8 cellular contexts compared by ENCODE assay signal in genomic region chr6:111559193-111560097, GRCh38. TPM values are rescaled to one million over a fixed set of nuclear protein-coding genes. Genes with fewer than 3 reads are reported as not detected.
A peak's percentile ranks its signal among the peaks of the same experiment; 100 is the strongest.
DNase-seq lines count a peak whose midpoint lies in the region; ATAC-seq and TF ChIP-seq lines count a peak whose summit lies in the region.

No MANE protein-coding gene starts in this region.

- 33% methylated on average over 9 of the region's 9 CpGs for WGBS in prostate gland

- H3K4me1 ChIP-seq in fibroblast of lung (ENCODE audit: control insufficient read depth, extremely low read depth, insufficient read depth, low read length) = peaks cover 23% of the 10 kb centered on the region
- H3K4me1 ChIP-seq in prostate gland (replicated peaks) = peaks cover 3% of the 10 kb centered on the region

- H3K4me2 ChIP-seq in fibroblast of lung (ENCODE audit: extremely low read depth, insufficient read depth, low read length) = no peak overlapping the region

- no peaks in the 10 kb centered on the region for H3K79me2 ChIP-seq in fibroblast of lung (ENCODE audit: control insufficient read depth, insufficient read depth, low read length)

- no peak for TF ChIP-seq POLR2A in prostate gland (IDR thresholded peaks at IDR 0.05)

- no peak overlapping the region for H3K9ac ChIP-seq in fibroblast of lung (ENCODE audit: insufficient read depth, low read length)

- peak overlapping the region; percentile 53; the same call in 1 of the 2 replicates for H3K27ac ChIP-seq in C4-2B
- H3K27ac ChIP-seq in fibroblast of lung (ENCODE audit: insufficient read depth, low read length) = peak overlapping the region; percentile 37
- H3K27ac ChIP-seq in prostate gland = peak overlapping the region; percentile 56 to 69

- no peak overlapping the region for H3K4me3 ChIP-seq in fibroblast of lung (replicated peaks in 1 of 4; ENCODE audit: control extremely low read depth in 1 of 4, insufficient read depth in 1 of 4, low read depth in 3 of 4, low read length in 4 of 4)
- H3K4me3 ChIP-seq in prostate gland = no peak overlapping the region

- no peaks in the 10 kb centered on the region for H3K36me3 ChIP-seq in fibroblast of lung (ENCODE audit: control insufficient read depth, insufficient read depth, low read length)
- peaks cover 0 to 6% of the 10 kb centered on the region in 2 donors for H3K36me3 ChIP-seq in prostate gland

- H4K20me1 ChIP-seq in fibroblast of lung (ENCODE audit: control insufficient read depth, extremely low read depth, insufficient read depth, low read length) = no peaks in the 10 kb centered on the region

- TF ChIP-seq CTCF in C4-2B (conservative IDR thresholded peaks at IDR 0.05) (no peak), fibroblast of lung (conservative IDR thresholded peaks at IDR 0.05 in 1 of 2, IDR thresholded peaks at IDR 0.05 in 1 of 2; ENCODE audit: low read depth in 1 of 2, low read length in 2 of 2) (no peak), prostate gland (IDR thresholded peaks at IDR 0.05) (no peak), GM13976 (IDR thresholded peaks at IDR 0.05; ENCODE audit: borderline replicate concordance, control extremely low read depth, extremely low read depth, insufficient read depth, missing control alignments) (no peak)

- H3K9me3 ChIP-seq in fibroblast of lung (ENCODE audit: control insufficient read depth, insufficient read depth, low read depth, low read length) (no peaks in the 10 kb centered on the region), prostate gland (no peaks in the 10 kb centered on the region)

- no peak for ATAC-seq in GM19452 (IDR thresholded peaks at IDR 0.05; ENCODE audit: unreplicated experiment)

- in situ Hi-C loops in GM13976 (cut with MboI; ENCODE audit: low sequenced_read_pairs, unreplicated experiment) = no loop called here

- no peak overlapping the region for H2AFZ ChIP-seq in fibroblast of lung (ENCODE audit: low read length)

- no peaks in the 10 kb centered on the region for H3K27me3 ChIP-seq in fibroblast of lung (ENCODE audit: control insufficient read depth, insufficient read depth, low read length)
- no peaks in the 10 kb centered on the region for H3K27me3 ChIP-seq in prostate gland (replicated peaks; ENCODE audit: insufficient read depth)

- intact Hi-C loops in prostate gland (cut with DNase I) = no loop called here

- DNase-seq in NCI-H2171 treated with DMSO at 0.1 percent for 48 hours (lab: John Stamatoyannopoulos, UW) = peak; percentile 96
- DNase-seq in fibroblast of lung (ENCODE audit: low read depth in 2 of 2) = peak in 1 of 2 donors; percentile 93
- no peak for DNase-seq in prostate gland (ENCODE audit: low spot score)
- no peak for DNase-seq in amygdala (lab: John Stamatoyannopoulos, UW)
- DNase-seq in T1000 (lab: John Stamatoyannopoulos, UW) = no peak
- no peak for DNase-seq in GM13976 (ENCODE audit: low spot score)

RNA-seq across cellular contexts. Expression of gene TRAF3IP2, which starts 46.2 kb away (rescaled TPM):
- total RNA-seq in fibroblast of lung (15.2 and 37.0 TPM in 2 replicates), prostate gland (10 to 100 TPM; 40.2 to 52.4 TPM)
- 21.6 and 26.9 TPM in 2 replicates for polyA plus RNA-seq in fibroblast of lung
- 22.1 and 22.2 TPM in 2 replicates for polyA plus RNA-seq in fibroblast of lung (2012)
- 76.9 and 77.1 TPM in 2 replicates for polyA minus RNA-seq in fibroblast of lung (ENCODE audit: low replicate concordance)
